35 cellular contexts compared by ENCODE assay signal in genomic region chr9:83294816-83295215, GRCh38.
"Had no signal": no experiment of that assay in that cellular context is flagged by ENCODE, and none has a peak within 500 bp of the region (broad histone marks: within the 10 kb centered on the region; RNA-seq: fewer than 3 reads in every experiment).

No MANE protein-coding gene starts in this region.

- H3K9ac ChIP-seq: KMS-11 had no signal

- H3K27me3 ChIP-seq: MG63 had no signal

- H3K27ac ChIP-seq: KMS-11 had no signal

- H3K36me3 ChIP-seq: MG63 had no signal

- H3K9me3 ChIP-seq: MG63 had no signal

- H3K4me3 ChIP-seq: MG63 had no signal

- H3K4me2 ChIP-seq: KMS-11 had no signal

- DNase-seq: Karpas-422, Kasumi-1, KBM-7, KG1, MG63, MM.1S, MV-4-11, NCI-H1048, NCI-H1092, NCI-H1092 treated with DMSO at 0.1 percent for 48 hours, NCI-H1105, NCI-H1105 treated with DMSO at 0.1 percent for 48 hours, NCI-H1417, NCI-H1417 treated with DMSO at 0.1 percent for 48 hours, NCI-H1436, NCI-H1436 treated with DMSO at 0.1 percent for 48 hours, NCI-H146, NCI-H1694, NCI-H1694 treated with DMSO at 0.1 percent for 48 hours, NCI-H187, NCI-H187 treated with DMSO at 0.1 percent for 48 hours, NCI-H1930, NCI-H2029, NCI-H2029 treated with DMSO at 0.1 percent for 48 hours, NCI-H2081, NCI-H2081 treated with DMSO at 0.1 percent for 48 hours, NCI-H2107, NCI-H2171, NCI-H2171 treated with DMSO at 0.1 percent for 48 hours, NCI-H2227 treated with DMSO at 0.1 percent for 48 hours, NCI-H226, NCI-H345, NCI-H446, NCI-H446 treated with DMSO at 0.1 percent for 48 hours had no signal
